ENCODE assay signal across 9 cellular contexts in the genomic region with DNA sequence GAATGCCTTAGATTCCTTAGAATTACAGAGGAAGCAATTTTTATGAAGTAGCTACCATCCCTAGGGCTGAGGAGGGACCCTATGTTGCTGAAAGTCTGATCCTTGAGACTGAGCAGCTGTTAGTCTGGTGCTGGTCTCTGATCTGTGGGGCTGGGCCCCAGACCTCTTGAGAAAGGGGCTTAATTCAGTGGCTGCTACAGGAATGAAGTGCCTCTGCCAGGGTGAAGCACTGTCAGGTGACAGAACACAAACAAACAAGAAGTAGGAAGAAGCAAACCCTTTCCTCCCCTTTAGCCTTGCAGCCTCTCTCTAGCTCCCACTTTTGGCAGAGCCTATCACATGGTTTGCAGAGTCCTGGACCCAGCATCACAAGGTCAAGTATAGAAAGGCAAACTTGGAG.
"Had no signal": no experiment of that assay in that cellular context is flagged by ENCODE, and none has a peak within 500 bp of the region (broad histone marks: within the 10 kb centered on the region; RNA-seq: fewer than 3 reads in every experiment).

No MANE protein-coding gene starts in this region.

- H2AFZ ChIP-seq: GM23248 had no signal

- H3K27ac ChIP-seq: GM23248, HL-60 had no signal

- H3K9me3 ChIP-seq: HAP-1 had no signal

- H3K4me3 ChIP-seq: GM23248, HAP-1, K562 had no signal

- ATAC-seq: HCT116, K562 had no signal

- H3K36me3 ChIP-seq: HAP-1 had no signal

- DNase-seq: GM23248, GOT3, H7, IMR-90, KG1 had no signal

- H3K9ac ChIP-seq: GM23248 had no signal

- H3K4me1 ChIP-seq: HAP-1 had no signal

- FAIRE-seq: K562 had no signal
